29 cellular contexts compared by ENCODE assay signal in genomic region chr6:149024361-149024760, GRCh38.
"Had no signal": no experiment of that assay in that cellular context is flagged by ENCODE, and none has a peak within 500 bp of the region (broad histone marks: within the 10 kb centered on the region; RNA-seq: fewer than 3 reads in every experiment).

No MANE protein-coding gene starts in this region.

- H3K27me3 Mint-ChIP-seq: dendritic cell treated with granulocyte-macrophage colony-stimulating factor and Interleukin-4, amounts not matched to agents 40 ng/mL and 50 ng/mL, for 4 days; naive thymus-derived CD8-positive, alpha-beta T cell had no signal

- H3K4me3 Mint-ChIP-seq: dendritic cell treated with granulocyte-macrophage colony-stimulating factor and Interleukin-4, amounts not matched to agents 40 ng/mL and 50 ng/mL, for 4 days; naive thymus-derived CD8-positive, alpha-beta T cell; nephron progenitor cell; stimulated activated effector memory CD8-positive, alpha-beta T cell treated with anti-CD3 and anti-CD28 coated beads, Interleukin-12 subunit alpha, Interleukin-12 subunit beta, amount 100 ng/mL, for 72 hours had no signal

- ATAC-seq: heart right ventricle; left cardiac atrium; left lung; naive thymus-derived CD8-positive, alpha-beta T cell; sciatic nerve; stimulated activated effector memory CD8-positive, alpha-beta T cell treated with anti-CD3 and anti-CD28 coated beads, Interleukin-12 subunit alpha, Interleukin-12 subunit beta, amount 100 ng/mL, for 72 hours; stimulated activated naive CD8-positive, alpha-beta T cell treated with anti-CD3 and anti-CD28 coated beads, Interleukin-15, Interleukin-2, amounts not matched to agents 100 U/mL and 50 U/mL, for 24 hours; upper lobe of right lung had no signal

- FAIRE-seq: endothelial cell of umbilical vein, islet of Langerhans had no signal

- H3K4me2 ChIP-seq: smooth muscle cell had no signal

- H3K4me1 ChIP-seq: colonic mucosa, prostate gland, right atrium auricular region, testis, upper lobe of right lung, uterus had no signal

- H3K27ac ChIP-seq: colonic mucosa, esophagus squamous epithelium, heart right ventricle, left lung, prostate gland, right atrium auricular region, testis, tibial artery, upper lobe of right lung, uterus had no signal

- H3K9me3 Mint-ChIP-seq: dendritic cell treated with granulocyte-macrophage colony-stimulating factor and Interleukin-4, amounts not matched to agents 40 ng/mL and 50 ng/mL, for 4 days; stimulated activated effector memory CD8-positive, alpha-beta T cell treated with anti-CD3 and anti-CD28 coated beads, Interleukin-12 subunit alpha, Interleukin-12 subunit beta, amount 100 ng/mL, for 72 hours had no signal

- H3K4me3 ChIP-seq: colonic mucosa, esophagus squamous epithelium, heart right ventricle, left lung, prostate gland, right atrium auricular region, smooth muscle cell, testis, tibial artery, upper lobe of right lung, uterus had no signal

- H3K36me3 ChIP-seq: colonic mucosa, left lung, prostate gland, right atrium auricular region, upper lobe of right lung, uterus had no signal

- DNase-seq: colonic mucosa; effector CD8-positive, alpha-beta T cell; esophagus squamous epithelium; foreskin melanocyte; glutamatergic neuron; heart right ventricle; hippocampal formation; left cardiac atrium; left lung; naive thymus-derived CD8-positive, alpha-beta T cell; nephron progenitor cell; nucleus accumbens; stimulated activated CD4-positive, alpha-beta T cell treated with anti-CD3 and anti-CD28 coated beads, Interleukin-12 subunit alpha, Interleukin-12 subunit beta, amount 100 ng/mL, for 4 hours; stimulated activated CD4-positive, alpha-beta T cell treated with anti-CD3 and anti-CD28 coated beads, Interleukin-1b, Interleukin-23, amount 100 ng/mL, for 48 hours; stimulated activated CD4-positive, alpha-beta T cell treated with anti-CD3 and anti-CD28 coated beads, Interleukin-4, amount 100 ng/mL, for 1 hour; stimulated activated naive CD8-positive, alpha-beta T cell treated with anti-CD3 and anti-CD28 coated beads, Interleukin-15, Interleukin-2, amounts not matched to agents 100 U/mL and 50 U/mL, for 24 hours; substantia nigra; testis; tibial artery; upper lobe of right lung; uterus had no signal

- H3K27ac Mint-ChIP-seq: dendritic cell treated with granulocyte-macrophage colony-stimulating factor and Interleukin-4, amounts not matched to agents 40 ng/mL and 50 ng/mL, for 4 days; nephron progenitor cell; stimulated activated effector memory CD8-positive, alpha-beta T cell treated with anti-CD3 and anti-CD28 coated beads, Interleukin-12 subunit alpha, Interleukin-12 subunit beta, amount 100 ng/mL, for 72 hours had no signal

- H3K9me3 ChIP-seq: colonic mucosa, esophagus squamous epithelium, prostate gland, testis, tibial artery, upper lobe of right lung, uterus had no signal

- H3K27me3 ChIP-seq: colonic mucosa, esophagus squamous epithelium, heart right ventricle, left lung, right atrium auricular region, testis, tibial artery, upper lobe of right lung, uterus had no signal
